Comparison of ENCODE assay signal across 1 cellular context in the genomic region with DNA sequence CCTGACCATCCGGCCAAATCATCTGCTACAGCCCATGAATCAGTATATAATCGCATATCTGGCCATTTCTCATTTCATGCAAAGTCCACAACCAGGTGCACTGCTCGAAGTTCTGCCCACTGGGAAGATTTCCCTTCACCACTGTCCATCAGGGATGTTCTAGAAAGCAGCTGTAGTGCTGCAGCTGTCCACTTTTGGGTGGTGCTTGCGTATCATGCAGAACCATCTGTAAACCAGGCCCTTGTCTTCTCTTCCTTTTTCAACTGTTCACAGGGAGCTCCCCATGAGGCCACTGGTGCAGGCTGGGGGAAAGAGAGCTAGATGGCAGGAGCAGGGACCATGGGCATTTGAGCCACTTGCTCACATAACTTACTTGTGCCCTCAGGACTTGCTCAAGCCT.
TF ChIP-seq lines count a peak whose summit lies in the region.

No MANE protein-coding gene starts in this region.

TF ChIP-seq in K562, 482 proteins besides CTCF, POLR2A, EP300 and RAD21 (continued from another document):
- TF ChIP-seq ZFP91 (CRISPR knock-in tag; IDR thresholded peaks at IDR 0.05) (no peak), TEAD4 (IDR thresholded peaks at IDR 0.05; ENCODE audit: low read length) (peak; percentile 30; the same call in 1 of the 2 replicates), TEAD4 (CRISPR knock-in tag; IDR thresholded peaks at IDR 0.05; ENCODE audit: borderline replicate concordance) (no peak), ARID1B (IDR thresholded peaks at IDR 0.05) (peak; percentile 22; the same call in 1 of the 2 replicates), MECOM (CRISPR knock-in tag; IDR thresholded peaks at IDR 0.05) (peak; percentile 27; the same call in 1 of the 2 replicates), TCF3 (CRISPR knock-in tag; IDR thresholded peaks at IDR 0.05) (peak; percentile 49; the same call in 1 of the 2 replicates)
- TF ChIP-seq, protein P1, sequence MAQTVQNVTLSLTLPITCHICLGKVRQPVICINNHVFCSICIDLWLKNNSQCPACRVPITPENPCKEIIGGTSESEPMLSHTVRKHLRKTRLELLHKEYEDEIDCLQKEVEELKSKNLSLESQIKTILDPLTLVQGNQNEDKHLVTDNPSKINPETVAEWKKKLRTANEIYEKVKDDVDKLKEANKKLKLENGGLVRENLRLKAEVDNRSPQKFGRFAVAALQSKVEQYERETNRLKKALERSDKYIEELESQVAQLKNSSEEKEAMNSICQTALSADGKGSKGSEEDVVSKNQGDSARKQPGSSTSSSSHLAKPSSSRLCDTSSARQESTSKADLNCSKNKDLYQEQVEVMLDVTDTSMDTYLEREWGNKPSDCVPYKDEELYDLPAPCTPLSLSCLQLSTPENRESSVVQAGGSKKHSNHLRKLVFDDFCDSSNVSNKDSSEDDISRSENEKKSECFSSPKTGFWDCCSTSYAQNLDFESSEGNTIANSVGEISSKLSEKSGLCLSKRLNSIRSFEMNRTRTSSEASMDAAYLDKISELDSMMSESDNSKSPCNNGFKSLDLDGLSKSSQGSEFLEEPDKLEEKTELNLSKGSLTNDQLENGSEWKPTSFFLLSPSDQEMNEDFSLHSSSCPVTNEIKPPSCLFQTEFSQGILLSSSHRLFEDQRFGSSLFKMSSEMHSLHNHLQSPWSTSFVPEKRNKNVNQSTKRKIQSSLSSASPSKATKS (CRISPR knock-in tag; IDR thresholded peaks at IDR 0.05): no peak
- TF ChIP-seq, protein P2, sequence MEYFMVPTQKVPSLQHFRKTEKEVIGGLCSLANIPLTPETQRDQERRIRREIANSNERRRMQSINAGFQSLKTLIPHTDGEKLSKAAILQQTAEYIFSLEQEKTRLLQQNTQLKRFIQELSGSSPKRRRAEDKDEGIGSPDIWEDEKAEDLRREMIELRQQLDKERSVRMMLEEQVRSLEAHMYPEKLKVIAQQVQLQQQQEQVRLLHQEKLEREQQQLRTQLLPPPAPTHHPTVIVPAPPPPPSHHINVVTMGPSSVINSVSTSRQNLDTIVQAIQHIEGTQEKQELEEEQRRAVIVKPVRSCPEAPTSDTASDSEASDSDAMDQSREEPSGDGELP (CRISPR knock-in tag; IDR thresholded peaks at IDR 0.05; ENCODE audit: borderline replicate concordance): peak; percentile 19; the same call in 1 of the 2 replicates
